In the genomic region with DNA sequence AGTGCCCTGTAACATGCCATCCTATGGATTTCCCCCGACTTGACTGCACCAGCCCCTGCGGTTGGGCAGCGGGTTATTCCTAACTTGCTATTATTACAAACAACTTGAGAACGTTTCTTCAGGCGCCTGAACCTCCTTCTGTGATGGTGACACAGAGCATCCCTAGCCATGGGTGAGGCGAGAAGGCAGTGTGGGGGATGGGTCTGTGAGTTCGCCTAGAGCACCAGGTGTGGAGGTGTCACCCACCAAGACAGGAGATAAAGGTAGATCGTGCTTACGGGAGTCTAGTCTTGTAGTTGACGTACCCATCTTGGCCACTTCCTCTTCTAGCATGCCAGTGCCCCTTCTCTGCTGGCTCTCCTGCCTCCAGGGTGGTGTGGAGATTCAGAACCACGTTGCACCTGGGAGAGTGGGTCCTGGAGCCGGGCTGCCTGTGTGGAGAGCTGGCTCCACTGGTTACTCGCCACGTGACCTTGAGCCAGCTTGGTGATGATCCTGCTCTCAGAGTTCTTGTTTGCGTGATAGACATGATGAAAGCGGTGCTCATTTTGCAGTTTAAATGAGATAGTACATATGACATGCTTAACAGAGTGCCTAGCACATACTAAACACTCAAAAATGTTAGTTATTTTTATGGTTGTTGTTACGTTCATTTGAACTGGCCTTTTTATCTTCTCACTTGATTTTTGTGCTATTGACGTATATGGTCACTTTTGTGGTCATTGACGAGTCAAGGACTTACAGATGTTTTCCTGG, we compare ENCODE assay signal across 1 cellular context.
TF ChIP-seq lines count a peak whose summit lies in the region.

No MANE protein-coding gene starts in this region.

TF ChIP-seq in HepG2, 621 proteins besides CTCF, POLR2A, EP300 and RAD21 (continued from another document):
- TF ChIP-seq, protein P1, sequence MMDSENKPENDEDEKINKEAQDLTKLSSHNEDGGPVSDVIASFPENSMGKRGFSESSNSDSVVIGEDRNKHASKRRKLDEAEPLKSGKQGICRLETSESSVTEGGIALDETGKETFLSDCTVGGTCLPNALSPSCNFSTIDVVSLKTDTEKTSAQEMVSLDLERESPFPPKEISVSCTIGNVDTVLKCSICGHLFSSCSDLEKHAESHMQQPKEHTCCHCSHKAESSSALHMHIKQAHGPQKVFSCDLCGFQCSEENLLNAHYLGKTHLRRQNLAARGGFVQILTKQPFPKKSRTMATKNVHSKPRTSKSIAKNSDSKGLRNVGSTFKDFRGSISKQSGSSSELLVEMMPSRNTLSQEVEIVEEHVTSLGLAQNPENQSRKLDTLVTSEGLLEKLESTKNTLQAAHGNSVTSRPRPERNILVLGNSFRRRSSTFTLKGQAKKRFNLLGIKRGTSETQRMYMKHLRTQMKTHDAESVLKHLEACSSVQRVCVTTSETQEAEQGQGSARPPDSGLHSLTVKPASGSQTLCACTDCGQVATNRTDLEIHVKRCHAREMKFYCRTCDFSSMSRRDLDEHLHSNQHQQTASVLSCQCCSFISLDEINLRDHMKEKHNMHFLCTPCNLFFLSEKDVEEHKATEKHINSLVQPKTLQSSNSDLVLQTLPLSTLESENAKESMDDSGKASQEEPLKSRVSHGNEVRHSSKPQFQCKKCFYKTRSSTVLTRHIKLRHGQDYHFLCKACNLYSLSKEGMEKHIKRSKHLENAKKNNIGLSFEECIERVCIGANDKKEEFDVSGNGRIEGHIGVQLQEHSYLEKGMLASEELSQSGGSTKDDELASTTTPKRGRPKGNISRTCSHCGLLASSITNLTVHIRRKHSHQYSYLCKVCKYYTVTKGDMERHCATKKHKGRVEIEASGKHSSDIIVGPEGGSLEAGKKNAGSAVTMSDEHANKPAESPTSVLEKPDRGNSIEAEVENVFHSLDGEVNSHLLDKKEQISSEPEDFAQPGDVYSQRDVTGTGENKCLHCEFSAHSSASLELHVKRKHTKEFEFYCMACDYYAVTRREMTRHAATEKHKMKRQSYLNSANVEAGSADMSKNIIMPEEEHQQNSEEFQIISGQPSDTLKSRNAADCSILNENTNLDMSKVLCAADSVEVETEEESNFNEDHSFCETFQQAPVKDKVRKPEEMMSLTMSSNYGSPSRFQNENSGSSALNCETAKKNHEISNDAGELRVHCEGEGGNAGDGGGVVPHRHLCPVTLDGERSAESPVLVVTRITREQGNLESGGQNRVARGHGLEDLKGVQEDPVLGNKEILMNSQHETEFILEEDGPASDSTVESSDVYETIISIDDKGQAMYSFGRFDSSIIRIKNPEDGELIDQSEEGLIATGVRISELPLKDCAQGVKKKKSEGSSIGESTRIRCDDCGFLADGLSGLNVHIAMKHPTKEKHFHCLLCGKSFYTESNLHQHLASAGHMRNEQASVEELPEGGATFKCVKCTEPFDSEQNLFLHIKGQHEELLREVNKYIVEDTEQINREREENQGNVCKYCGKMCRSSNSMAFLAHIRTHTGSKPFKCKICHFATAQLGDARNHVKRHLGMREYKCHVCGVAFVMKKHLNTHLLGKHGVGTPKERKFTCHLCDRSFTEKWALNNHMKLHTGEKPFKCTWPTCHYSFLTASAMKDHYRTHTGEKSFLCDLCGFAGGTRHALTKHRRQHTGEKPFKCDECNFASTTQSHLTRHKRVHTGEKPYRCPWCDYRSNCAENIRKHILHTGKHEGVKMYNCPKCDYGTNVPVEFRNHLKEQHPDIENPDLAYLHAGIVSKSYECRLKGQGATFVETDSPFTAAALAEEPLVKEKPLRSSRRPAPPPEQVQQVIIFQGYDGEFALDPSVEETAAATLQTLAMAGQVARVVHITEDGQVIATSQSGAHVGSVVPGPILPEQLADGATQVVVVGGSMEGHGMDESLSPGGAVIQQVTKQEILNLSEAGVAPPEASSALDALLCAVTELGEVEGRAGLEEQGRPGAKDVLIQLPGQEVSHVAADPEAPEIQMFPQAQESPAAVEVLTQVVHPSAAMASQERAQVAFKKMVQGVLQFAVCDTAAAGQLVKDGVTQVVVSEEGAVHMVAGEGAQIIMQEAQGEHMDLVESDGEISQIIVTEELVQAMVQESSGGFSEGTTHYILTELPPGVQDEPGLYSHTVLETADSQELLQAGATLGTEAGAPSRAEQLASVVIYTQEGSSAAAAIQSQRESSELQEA (CRISPR knock-in tag; IDR thresholded peaks at IDR 0.05; ENCODE audit: not compliant biosample characterization) = no peak
